Comparison of ENCODE assay signal across 1 cellular context in the genomic region with DNA sequence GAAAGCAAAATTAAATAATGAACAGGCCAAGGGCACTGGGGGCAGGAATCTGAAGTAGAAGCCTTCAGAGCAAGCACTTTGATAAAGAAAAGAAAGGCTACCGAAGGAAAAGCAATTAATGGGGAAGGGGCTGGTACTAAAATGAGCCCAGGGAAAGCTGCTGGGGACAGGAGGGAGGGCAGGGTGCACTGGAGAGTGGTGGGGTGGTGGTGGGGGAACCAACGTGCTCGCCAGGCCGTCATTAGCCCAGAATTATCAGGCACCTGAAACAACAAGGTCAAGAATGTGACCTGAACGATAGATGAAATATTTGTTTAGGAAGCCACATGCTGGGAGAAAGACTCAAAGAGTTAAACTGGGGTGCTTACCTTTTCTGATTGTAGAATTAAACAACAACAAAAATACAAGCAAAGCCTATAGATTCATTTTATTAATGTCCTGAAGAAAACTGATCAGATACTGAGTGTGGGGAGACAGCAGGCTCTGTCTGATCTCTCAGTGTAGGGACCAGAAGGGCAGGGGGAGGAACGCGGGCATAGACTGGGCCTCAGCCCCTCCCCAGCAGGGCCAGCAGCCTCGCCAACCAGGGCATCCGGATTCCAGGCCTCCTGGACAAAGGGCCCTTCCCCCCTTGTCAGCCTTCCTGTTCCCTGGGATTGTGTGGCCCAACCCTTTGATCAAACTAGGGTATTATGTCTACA.
TF ChIP-seq lines count a peak whose summit lies in the region.

No MANE protein-coding gene starts in this region.

TF ChIP-seq in HepG2, 621 proteins besides CTCF, POLR2A, EP300 and RAD21 (continued from another document and continues in another):
- TF ChIP-seq, protein P1, sequence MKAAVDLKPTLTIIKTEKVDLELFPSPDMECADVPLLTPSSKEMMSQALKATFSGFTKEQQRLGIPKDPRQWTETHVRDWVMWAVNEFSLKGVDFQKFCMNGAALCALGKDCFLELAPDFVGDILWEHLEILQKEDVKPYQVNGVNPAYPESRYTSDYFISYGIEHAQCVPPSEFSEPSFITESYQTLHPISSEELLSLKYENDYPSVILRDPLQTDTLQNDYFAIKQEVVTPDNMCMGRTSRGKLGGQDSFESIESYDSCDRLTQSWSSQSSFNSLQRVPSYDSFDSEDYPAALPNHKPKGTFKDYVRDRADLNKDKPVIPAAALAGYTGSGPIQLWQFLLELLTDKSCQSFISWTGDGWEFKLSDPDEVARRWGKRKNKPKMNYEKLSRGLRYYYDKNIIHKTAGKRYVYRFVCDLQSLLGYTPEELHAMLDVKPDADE (CRISPR knock-in tag; IDR thresholded peaks at IDR 0.05), result no peak
- TF ChIP-seq, protein P2, sequence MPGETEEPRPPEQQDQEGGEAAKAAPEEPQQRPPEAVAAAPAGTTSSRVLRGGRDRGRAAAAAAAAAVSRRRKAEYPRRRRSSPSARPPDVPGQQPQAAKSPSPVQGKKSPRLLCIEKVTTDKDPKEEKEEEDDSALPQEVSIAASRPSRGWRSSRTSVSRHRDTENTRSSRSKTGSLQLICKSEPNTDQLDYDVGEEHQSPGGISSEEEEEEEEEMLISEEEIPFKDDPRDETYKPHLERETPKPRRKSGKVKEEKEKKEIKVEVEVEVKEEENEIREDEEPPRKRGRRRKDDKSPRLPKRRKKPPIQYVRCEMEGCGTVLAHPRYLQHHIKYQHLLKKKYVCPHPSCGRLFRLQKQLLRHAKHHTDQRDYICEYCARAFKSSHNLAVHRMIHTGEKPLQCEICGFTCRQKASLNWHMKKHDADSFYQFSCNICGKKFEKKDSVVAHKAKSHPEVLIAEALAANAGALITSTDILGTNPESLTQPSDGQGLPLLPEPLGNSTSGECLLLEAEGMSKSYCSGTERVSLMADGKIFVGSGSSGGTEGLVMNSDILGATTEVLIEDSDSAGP (CRISPR knock-in tag; IDR thresholded peaks at IDR 0.05; ENCODE audit: borderline replicate concordance), result peak; percentile 83; the same call in 1 of the 2 replicates
- TF ChIP-seq ZNF331 (CRISPR knock-in tag; IDR thresholded peaks at IDR 0.05) (peak; percentile 33), SRY (CRISPR knock-in tag; IDR thresholded peaks at IDR 0.05) (peak; percentile 31; the same call in 1 of the 2 replicates), TARDBP (CRISPR knock-in tag; IDR thresholded peaks at IDR 0.05) (peak; percentile 70; the same call in 1 of the 2 replicates), ZFP36L1 (CRISPR knock-in tag; IDR thresholded peaks at IDR 0.05) (0 out of 2 replicates have a peak, but pooled peaks have one; percentile 56), ZNF878 (CRISPR knock-in tag; IDR thresholded peaks at IDR 0.05) (peak; percentile 40; the same call in 1 of the 2 replicates), ZNF274 (CRISPR knock-in tag; IDR thresholded peaks at IDR 0.05) (peak; percentile 45; the same call in 1 of the 2 replicates), ONECUT2 (CRISPR knock-in tag; IDR thresholded peaks at IDR 0.05) (no peak), NFE2 (CRISPR knock-in tag; IDR thresholded peaks at IDR 0.05) (no peak), ZNF788 (CRISPR knock-in tag; IDR thresholded peaks at IDR 0.05; ENCODE audit: borderline replicate concordance) (peak; percentile 77; the same call in 1 of the 2 replicates), CCDC6 (CRISPR knock-in tag; IDR thresholded peaks at IDR 0.05) (peak; percentile 22; the same call in 1 of the 2 replicates), GABPB1 (CRISPR knock-in tag; IDR thresholded peaks at IDR 0.05) (peak; percentile 73), NR2F1 (CRISPR knock-in tag; IDR thresholded peaks at IDR 0.05) (peak; percentile 41 to 92), ZNF747 (CRISPR knock-in tag; IDR thresholded peaks at IDR 0.05; ENCODE audit: borderline replicate concordance) (0 out of 2 replicates have a peak, but pooled peaks have one; percentile 36), ZNF510 (CRISPR knock-in tag; IDR thresholded peaks at IDR 0.05; ENCODE audit: low read depth) (no peak), TCF7 (IDR thresholded peaks at IDR 0.05; ENCODE audit: low read depth) (peak; percentile 74), DPF2 (CRISPR knock-in tag; IDR thresholded peaks at IDR 0.05; ENCODE audit: borderline replicate concordance, low read depth) (peak; percentile 75), HNF4A (CRISPR knock-in tag; IDR thresholded peaks at IDR 0.05) (peak; percentile 63), ZNF329 (CRISPR knock-in tag; IDR thresholded peaks at IDR 0.05; ENCODE audit: low read depth) (no peak), BHLHE40 (IDR thresholded peaks at IDR 0.05; ENCODE audit: low read length) (no peak), ZNF430 (CRISPR knock-in tag; IDR thresholded peaks at IDR 0.05) (peak; percentile 64), SOX13 (IDR thresholded peaks at IDR 0.05) (peak; percentile 57; the same call in 1 of the 2 replicates), SOX13 (CRISPR knock-in tag; conservative IDR thresholded peaks at IDR 0.05 in 1 of 2, IDR thresholded peaks at IDR 0.05 in 1 of 2) (peak in 1 of 2 experiments; percentile 89; a peak in 2 of 4 replicates), KAT2B (IDR thresholded peaks at IDR 0.05; ENCODE audit: borderline replicate concordance, low read depth, low read length) (no peak), NFIC (IDR thresholded peaks at IDR 0.05; ENCODE audit: low read length) (peak; percentile 76), ARNT (IDR thresholded peaks at IDR 0.05) (no peak), PHF21A (CRISPR knock-in tag; IDR thresholded peaks at IDR 0.05) (peak; percentile 59)
- TF ChIP-seq, protein P3, sequence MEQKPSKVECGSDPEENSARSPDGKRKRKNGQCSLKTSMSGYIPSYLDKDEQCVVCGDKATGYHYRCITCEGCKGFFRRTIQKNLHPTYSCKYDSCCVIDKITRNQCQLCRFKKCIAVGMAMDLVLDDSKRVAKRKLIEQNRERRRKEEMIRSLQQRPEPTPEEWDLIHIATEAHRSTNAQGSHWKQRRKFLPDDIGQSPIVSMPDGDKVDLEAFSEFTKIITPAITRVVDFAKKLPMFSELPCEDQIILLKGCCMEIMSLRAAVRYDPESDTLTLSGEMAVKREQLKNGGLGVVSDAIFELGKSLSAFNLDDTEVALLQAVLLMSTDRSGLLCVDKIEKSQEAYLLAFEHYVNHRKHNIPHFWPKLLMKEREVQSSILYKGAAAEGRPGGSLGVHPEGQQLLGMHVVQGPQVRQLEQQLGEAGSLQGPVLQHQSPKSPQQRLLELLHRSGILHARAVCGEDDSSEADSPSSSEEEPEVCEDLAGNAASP (CRISPR knock-in tag; IDR thresholded peaks at IDR 0.05; ENCODE audit: borderline replicate concordance), result 0 out of 2 replicates have a peak, but pooled peaks have one; percentile 41
- TF ChIP-seq, protein P4, sequence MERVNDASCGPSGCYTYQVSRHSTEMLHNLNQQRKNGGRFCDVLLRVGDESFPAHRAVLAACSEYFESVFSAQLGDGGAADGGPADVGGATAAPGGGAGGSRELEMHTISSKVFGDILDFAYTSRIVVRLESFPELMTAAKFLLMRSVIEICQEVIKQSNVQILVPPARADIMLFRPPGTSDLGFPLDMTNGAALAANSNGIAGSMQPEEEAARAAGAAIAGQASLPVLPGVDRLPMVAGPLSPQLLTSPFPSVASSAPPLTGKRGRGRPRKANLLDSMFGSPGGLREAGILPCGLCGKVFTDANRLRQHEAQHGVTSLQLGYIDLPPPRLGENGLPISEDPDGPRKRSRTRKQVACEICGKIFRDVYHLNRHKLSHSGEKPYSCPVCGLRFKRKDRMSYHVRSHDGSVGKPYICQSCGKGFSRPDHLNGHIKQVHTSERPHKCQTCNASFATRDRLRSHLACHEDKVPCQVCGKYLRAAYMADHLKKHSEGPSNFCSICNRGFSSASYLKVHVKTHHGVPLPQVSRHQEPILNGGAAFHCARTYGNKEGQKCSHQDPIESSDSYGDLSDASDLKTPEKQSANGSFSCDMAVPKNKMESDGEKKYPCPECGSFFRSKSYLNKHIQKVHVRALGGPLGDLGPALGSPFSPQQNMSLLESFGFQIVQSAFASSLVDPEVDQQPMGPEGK (CRISPR knock-in tag; IDR thresholded peaks at IDR 0.05), result peak; percentile 96
- TF ChIP-seq, protein P5, sequence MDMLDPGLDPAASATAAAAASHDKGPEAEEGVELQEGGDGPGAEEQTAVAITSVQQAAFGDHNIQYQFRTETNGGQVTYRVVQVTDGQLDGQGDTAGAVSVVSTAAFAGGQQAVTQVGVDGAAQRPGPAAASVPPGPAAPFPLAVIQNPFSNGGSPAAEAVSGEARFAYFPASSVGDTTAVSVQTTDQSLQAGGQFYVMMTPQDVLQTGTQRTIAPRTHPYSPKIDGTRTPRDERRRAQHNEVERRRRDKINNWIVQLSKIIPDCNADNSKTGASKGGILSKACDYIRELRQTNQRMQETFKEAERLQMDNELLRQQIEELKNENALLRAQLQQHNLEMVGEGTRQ (IDR thresholded peaks at IDR 0.05; ENCODE audit: low read depth, low read length), result no peak
- TF ChIP-seq, protein P5 (CRISPR knock-in tag; IDR thresholded peaks at IDR 0.05; ENCODE audit: borderline replicate concordance), result peak; percentile 36; the same call in 1 of the 2 replicates
- TF ChIP-seq, protein P6, sequence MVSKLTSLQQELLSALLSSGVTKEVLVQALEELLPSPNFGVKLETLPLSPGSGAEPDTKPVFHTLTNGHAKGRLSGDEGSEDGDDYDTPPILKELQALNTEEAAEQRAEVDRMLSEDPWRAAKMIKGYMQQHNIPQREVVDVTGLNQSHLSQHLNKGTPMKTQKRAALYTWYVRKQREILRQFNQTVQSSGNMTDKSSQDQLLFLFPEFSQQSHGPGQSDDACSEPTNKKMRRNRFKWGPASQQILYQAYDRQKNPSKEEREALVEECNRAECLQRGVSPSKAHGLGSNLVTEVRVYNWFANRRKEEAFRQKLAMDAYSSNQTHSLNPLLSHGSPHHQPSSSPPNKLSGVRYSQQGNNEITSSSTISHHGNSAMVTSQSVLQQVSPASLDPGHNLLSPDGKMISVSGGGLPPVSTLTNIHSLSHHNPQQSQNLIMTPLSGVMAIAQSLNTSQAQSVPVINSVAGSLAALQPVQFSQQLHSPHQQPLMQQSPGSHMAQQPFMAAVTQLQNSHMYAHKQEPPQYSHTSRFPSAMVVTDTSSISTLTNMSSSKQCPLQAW (CRISPR knock-in tag; IDR thresholded peaks at IDR 0.05), result peak; percentile 49; the same call in 1 of the 2 replicates
- TF ChIP-seq, protein P7, sequence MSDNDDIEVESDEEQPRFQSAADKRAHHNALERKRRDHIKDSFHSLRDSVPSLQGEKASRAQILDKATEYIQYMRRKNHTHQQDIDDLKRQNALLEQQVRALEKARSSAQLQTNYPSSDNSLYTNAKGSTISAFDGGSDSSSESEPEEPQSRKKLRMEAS (IDR thresholded peaks at IDR 0.05), result peak; percentile 79
- TF ChIP-seq, protein P8, sequence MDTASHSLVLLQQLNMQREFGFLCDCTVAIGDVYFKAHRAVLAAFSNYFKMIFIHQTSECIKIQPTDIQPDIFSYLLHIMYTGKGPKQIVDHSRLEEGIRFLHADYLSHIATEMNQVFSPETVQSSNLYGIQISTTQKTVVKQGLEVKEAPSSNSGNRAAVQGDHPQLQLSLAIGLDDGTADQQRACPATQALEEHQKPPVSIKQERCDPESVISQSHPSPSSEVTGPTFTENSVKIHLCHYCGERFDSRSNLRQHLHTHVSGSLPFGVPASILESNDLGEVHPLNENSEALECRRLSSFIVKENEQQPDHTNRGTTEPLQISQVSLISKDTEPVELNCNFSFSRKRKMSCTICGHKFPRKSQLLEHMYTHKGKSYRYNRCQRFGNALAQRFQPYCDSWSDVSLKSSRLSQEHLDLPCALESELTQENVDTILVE (CRISPR knock-in tag; IDR thresholded peaks at IDR 0.05), result peak; percentile 61; the same call in 1 of the 2 replicates
- TF ChIP-seq, protein P9, sequence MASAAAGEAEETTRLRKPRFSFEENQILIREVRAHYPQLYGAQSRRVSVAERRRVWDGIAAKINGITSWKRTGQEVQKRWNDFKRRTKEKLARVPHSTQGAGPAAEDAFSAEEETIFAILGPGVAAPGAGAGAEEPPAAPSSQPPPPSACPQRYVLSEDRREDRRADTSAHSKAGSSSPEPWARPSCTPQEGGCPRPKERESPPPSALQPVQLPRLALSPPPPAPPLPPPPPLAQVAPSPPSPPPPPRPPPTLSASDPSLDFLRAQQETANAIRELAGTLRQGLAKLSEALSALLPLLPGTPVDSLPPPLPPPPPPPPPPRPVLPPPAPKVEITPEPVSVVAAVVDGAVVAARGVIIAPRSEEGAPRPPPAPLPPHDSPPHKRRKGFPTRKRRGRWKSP (CRISPR knock-in tag; IDR thresholded peaks at IDR 0.05), result peak; percentile 68
- TF ChIP-seq, protein P10, sequence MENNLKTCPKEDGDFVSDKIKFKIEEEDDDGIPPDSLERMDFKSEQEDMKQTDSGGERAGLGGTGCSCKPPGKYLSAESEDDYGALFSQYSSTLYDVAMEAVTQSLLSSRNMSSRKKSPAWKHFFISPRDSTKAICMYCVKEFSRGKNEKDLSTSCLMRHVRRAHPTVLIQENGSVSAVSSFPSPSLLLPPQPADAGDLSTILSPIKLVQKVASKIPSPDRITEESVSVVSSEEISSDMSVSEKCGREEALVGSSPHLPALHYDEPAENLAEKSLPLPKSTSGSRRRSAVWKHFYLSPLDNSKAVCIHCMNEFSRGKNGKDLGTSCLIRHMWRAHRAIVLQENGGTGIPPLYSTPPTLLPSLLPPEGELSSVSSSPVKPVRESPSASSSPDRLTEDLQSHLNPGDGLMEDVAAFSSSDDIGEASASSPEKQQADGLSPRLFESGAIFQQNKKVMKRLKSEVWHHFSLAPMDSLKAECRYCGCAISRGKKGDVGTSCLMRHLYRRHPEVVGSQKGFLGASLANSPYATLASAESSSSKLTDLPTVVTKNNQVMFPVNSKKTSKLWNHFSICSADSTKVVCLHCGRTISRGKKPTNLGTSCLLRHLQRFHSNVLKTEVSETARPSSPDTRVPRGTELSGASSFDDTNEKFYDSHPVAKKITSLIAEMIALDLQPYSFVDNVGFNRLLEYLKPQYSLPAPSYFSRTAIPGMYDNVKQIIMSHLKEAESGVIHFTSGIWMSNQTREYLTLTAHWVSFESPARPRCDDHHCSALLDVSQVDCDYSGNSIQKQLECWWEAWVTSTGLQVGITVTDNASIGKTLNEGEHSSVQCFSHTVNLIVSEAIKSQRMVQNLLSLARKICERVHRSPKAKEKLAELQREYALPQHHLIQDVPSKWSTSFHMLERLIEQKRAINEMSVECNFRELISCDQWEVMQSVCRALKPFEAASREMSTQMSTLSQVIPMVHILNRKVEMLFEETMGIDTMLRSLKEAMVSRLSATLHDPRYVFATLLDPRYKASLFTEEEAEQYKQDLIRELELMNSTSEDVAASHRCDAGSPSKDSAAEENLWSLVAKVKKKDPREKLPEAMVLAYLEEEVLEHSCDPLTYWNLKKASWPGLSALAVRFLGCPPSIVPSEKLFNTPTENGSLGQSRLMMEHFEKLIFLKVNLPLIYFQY (CRISPR knock-in tag; IDR thresholded peaks at IDR 0.05; ENCODE audit: borderline replicate concordance), result peak; percentile 89; the same call in 1 of the 2 replicates
- TF ChIP-seq, protein P11, sequence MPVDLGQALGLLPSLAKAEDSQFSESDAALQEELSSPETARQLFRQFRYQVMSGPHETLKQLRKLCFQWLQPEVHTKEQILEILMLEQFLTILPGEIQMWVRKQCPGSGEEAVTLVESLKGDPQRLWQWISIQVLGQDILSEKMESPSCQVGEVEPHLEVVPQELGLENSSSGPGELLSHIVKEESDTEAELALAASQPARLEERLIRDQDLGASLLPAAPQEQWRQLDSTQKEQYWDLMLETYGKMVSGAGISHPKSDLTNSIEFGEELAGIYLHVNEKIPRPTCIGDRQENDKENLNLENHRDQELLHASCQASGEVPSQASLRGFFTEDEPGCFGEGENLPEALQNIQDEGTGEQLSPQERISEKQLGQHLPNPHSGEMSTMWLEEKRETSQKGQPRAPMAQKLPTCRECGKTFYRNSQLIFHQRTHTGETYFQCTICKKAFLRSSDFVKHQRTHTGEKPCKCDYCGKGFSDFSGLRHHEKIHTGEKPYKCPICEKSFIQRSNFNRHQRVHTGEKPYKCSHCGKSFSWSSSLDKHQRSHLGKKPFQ (CRISPR knock-in tag; IDR thresholded peaks at IDR 0.05; ENCODE audit: insufficient replicate concordance), result peak; percentile 30
